In the genomic region with DNA sequence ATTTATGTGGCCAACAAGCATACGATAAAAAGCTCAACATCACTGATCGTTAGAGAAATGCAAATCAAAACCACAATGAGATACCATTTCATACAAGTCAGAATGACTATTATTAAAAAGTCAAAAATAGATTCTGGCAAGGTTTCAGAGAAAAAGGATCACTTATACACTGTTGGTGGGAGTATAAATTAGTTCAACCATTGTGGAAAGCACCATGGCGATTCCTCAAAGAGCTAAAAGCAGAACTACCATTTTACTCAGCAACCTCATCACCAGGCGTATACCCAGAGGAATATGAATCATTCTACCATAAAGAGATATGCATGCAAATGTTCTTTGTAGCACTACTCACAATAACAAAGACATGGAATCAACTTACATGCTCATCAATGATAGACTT, we compare ENCODE assay signal across 12 cellular contexts.
DNase-seq lines count a peak whose midpoint lies in the region; ATAC-seq lines count a peak whose summit lies in the region.
"Had no signal": no experiment of that assay in that cellular context is flagged by ENCODE, and none has a peak within 500 bp of the region (broad histone marks: within the 10 kb centered on the region; RNA-seq: fewer than 3 reads in every experiment).

No MANE protein-coding gene starts in this region.

- no peaks in the 10 kb centered on the region for H3K27me3 Mint-ChIP-seq in memory B cell
- H3K27me3 Mint-ChIP-seq: activated CD4-positive, alpha-beta memory T cell treated with anti-CD3 and anti-CD28 coated beads for 36 hours had no signal

- no peaks in the 10 kb centered on the region for H3K4me1 Mint-ChIP-seq in memory B cell
- H3K4me1 Mint-ChIP-seq: neural progenitor cell had no signal

- no peaks in the 10 kb centered on the region for H3K36me3 Mint-ChIP-seq in memory B cell
- H3K36me3 Mint-ChIP-seq: activated CD4-positive, alpha-beta memory T cell treated with anti-CD3 and anti-CD28 coated beads for 36 hours; neural progenitor cell had no signal

- H3K27ac Mint-ChIP-seq in memory B cell, result no peak overlapping the region
- H3K27ac Mint-ChIP-seq: activated CD4-positive, alpha-beta memory T cell treated with anti-CD3 and anti-CD28 coated beads for 36 hours; neural progenitor cell had no signal

- ATAC-seq in GM18861 (IDR thresholded peaks at IDR 0.05; ENCODE audit: unreplicated experiment) (peak; percentile 64), GM21723 (IDR thresholded peaks at IDR 0.05; ENCODE audit: unreplicated experiment) (peak; percentile 77), HG03354 (IDR thresholded peaks at IDR 0.05; ENCODE audit: poor library complexity, severe bottlenecking, unreplicated experiment) (peak; percentile 84), memory B cell (ENCODE audit: low read depth) (peak; percentile 31)

- H3K4me3 Mint-ChIP-seq in memory B cell, result no peak overlapping the region
- H3K4me3 Mint-ChIP-seq: activated CD4-positive, alpha-beta memory T cell treated with anti-CD3 and anti-CD28 coated beads for 36 hours; neural progenitor cell had no signal

- peaks cover 3% of the 10 kb centered on the region for H3K9me3 Mint-ChIP-seq in memory B cell

- no peak for DNase-seq in memory B cell (ENCODE audit: low spot score in 2 of 2)
- DNase-seq in NCI-H1092 (lab: John Stamatoyannopoulos, UW), result no peak
- DNase-seq in NCI-H748 (lab: John Stamatoyannopoulos, UW; ENCODE audit: unreplicated experiment), result no peak
- no peak for DNase-seq in activated CD4-positive, alpha-beta T cell treated with anti-CD3 and anti-CD28 coated beads, Interleukin-2, amount 50 U/mL, for 1 hour
- DNase-seq: activated CD4-positive, alpha-beta memory T cell treated with anti-CD3 and anti-CD28 coated beads for 36 hours; mesenchymal stem cell; MM.1S; tibial artery had no signal

Comparison
In these comparisons a context has a peak if more than half of its experiments do, and no peak if none do; other contexts are left out.
1. ATAC-seq: peak in every context shown above with its lines; median percentile 84 in HG03354; 77 in GM21723; 64 in GM18861; 31 in memory B cell.